In the genomic region with DNA sequence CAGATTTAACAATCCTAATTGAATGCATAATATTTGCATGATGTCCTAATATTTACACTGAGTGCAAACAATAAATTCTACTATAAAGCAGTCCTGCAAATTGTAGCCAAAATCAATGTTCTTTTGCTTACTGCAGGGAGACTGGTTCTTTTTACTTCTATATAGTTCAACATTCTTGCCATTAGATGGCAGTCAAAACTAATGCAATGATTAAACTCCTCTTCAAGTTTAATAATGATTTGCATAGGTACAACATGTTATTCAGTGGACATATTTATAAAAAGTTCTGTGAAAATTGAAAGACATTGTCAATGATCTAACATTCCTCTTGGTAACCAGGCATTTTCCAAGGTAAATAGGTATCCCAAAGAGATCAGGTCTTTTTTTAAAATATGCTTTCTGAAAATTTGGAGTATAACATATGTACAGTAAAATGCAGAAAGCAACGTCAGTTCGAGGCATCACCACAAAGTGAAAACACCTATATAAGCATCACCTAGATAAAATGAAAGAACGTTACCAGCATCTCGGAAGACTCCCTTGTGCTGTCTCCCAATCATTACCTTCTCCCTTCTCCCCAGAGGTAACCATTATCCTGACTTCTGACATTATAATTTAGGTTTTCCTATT, we compare ENCODE assay signal across 8 cellular contexts. TPM values are rescaled to one million over a fixed set of nuclear protein-coding genes. Genes with fewer than 3 reads are reported as not detected.
DNase-seq lines count a peak whose midpoint lies in the region; ATAC-seq, FAIRE-seq and TF ChIP-seq lines count a peak whose summit lies in the region.

No MANE protein-coding gene starts in this region.

- H3K27me3 ChIP-seq in A673 (replicated peaks; ENCODE audit: insufficient read depth, low read depth, low read length, poor library complexity) (no peaks in the 10 kb centered on the region), adrenal gland (no peaks in the 10 kb centered on the region)

- CTCF ChIA-PET in A673 (lab: Charles Lee) = interaction anchor here (1.2 kb wide), 1 partner anchor 134 kb away, joined by 5 read pairs; no protein-coding TSS in a partner anchor

- TF ChIP-seq CTCF in A673 (conservative IDR thresholded peaks at IDR 0.05; ENCODE audit: low read depth, low read length) (peak; percentile 73), adrenal gland (IDR thresholded peaks at IDR 0.05) (peak; percentile 41 to 84 (median 72))

- H3K4me3 ChIP-seq in A673 (ENCODE audit: low read depth, low read length, poor library complexity, severe bottlenecking) (no peak overlapping the region), adrenal gland (no peak overlapping the region)

- BruUV-seq in A673 (replicated peaks; lab: Mats Ljungman, UMichigan) = no TSS peak

- WGBS in adrenal gland, 4 donors = 31 to 44% (median 35%) methylated on average over 4 of the region's 4 CpGs

- no peaks in the 10 kb centered on the region for H3K4me1 ChIP-seq in A673 (ENCODE audit: insufficient read depth, low read length, poor library complexity, severe bottlenecking)
- H3K4me1 ChIP-seq in adrenal gland (replicated peaks in 1 of 2) = peaks cover 0 to 7% of the 10 kb centered on the region in 2 donors

- DNase-seq in A673 (ENCODE audit: low spot score) (peak; percentile 69), GM18507 (ENCODE audit: extremely low spot score, insufficient read length, low read depth) (no peak), NCI-H2107 treated with DMSO at 0.1 percent for 48 hours (lab: John Stamatoyannopoulos, UW; ENCODE audit: unreplicated experiment) (peak; percentile 67), adrenal gland (no peak), hepatic stellate cell (ENCODE audit: low spot score) (peak; percentile 57), stromal cell of bone marrow (ENCODE audit: low read depth) (peak; percentile 29)

- peak; percentile 31 for FAIRE-seq in GM18507 (lab: Jason Lieb, UNC)

- TF ChIP-seq POLR2A in adrenal gland (IDR thresholded peaks at IDR 0.05) = no peak

- H3K36me3 ChIP-seq in A673 (ENCODE audit: insufficient read depth, low read length, poor library complexity, severe bottlenecking) (no peaks in the 10 kb centered on the region), adrenal gland (replicated peaks in 1 of 2) (no peaks in the 10 kb centered on the region)

- intact Hi-C loops in A673 (cut with micrococcal nuclease; ENCODE audit: unreplicated experiment) (loop anchor here (2.0 to 10.0 kb wide), 5 partner anchors 131 to 597 kb away; no protein-coding TSS in a partner anchor), adrenal gland (cut with DNase I) (loop anchor here (5.0 to 10.0 kb wide), 3 partner anchors 194 to 407 kb away; no protein-coding TSS in a partner anchor)

- H3K27ac ChIP-seq in A673 (ENCODE audit: low read depth, low read length, poor library complexity, severe bottlenecking) (no peak overlapping the region), adrenal gland (no peak overlapping the region)

- ATAC-seq in HG03045 (IDR thresholded peaks at IDR 0.05; ENCODE audit: unreplicated experiment) = no peak
- no peak for ATAC-seq in HG02840 (IDR thresholded peaks at IDR 0.05; ENCODE audit: low FRiP score, unreplicated experiment)

- POLR2A ChIA-PET in A673 (lab: Charles Lee; ENCODE audit: low non-redundant PET) = no interaction called here

- H3K9me3 ChIP-seq in A673 (ENCODE audit: low read depth, low read length, poor library complexity, severe bottlenecking) (no peaks in the 10 kb centered on the region), adrenal gland (replicated peaks in 1 of 3) (no peaks in the 10 kb centered on the region)

RNA-seq across cellular contexts. Expression of a gene that starts 9.8 kb away (rescaled TPM):
- total RNA-seq in A673 (2021) (37.7 and 39.6 TPM in 2 replicates), adrenal gland (10 to 100 TPM in 7 of 8 donors, 1 to 10 TPM in 1; 6.1 to 21.0 (median 14.3) TPM)
- polyA plus RNA-seq in adrenal gland = 10 to 100 TPM in 2 of 3 donors, 1 to 10 TPM in 1; 7.3 to 21.4 (median 11.3) TPM

Comparison
In these comparisons a context has a peak if more than half of its experiments do, and no peak if none do; other contexts are left out.
1. DNase-seq: peak in A673 (single experiment), NCI-H2107 treated with DMSO at 0.1 percent for 48 hours (single experiment), hepatic stellate cell (single experiment) and stromal cell of bone marrow (single experiment); none in GM18507 (single experiment) and adrenal gland (0 of 7).